1 cellular context compared by ENCODE assay signal in the genomic region with DNA sequence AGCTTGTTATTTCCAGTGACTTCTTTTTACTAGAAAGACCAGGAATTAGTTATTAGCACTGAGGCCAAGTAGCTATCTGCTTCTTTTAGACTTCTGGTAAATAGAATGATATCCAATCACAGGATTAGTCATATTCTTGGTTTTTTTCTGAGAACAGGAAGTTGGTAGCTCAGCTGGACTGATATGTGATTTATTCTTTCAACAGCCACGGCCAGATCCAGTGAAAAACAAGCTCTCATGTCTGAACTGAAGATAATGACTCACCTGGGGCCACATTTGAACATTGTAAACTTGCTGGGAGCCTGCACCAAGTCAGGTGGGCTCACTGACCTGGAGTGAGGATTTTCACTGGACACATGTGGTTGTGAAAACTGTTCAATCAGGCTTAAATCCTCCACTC.
TF ChIP-seq lines count a peak whose summit lies in the region.

No MANE protein-coding gene starts in this region.

TF ChIP-seq in WTC11, 78 proteins besides CTCF, POLR2A, EP300 and RAD21 (continued from another document):
- TF ChIP-seq, protein P1, sequence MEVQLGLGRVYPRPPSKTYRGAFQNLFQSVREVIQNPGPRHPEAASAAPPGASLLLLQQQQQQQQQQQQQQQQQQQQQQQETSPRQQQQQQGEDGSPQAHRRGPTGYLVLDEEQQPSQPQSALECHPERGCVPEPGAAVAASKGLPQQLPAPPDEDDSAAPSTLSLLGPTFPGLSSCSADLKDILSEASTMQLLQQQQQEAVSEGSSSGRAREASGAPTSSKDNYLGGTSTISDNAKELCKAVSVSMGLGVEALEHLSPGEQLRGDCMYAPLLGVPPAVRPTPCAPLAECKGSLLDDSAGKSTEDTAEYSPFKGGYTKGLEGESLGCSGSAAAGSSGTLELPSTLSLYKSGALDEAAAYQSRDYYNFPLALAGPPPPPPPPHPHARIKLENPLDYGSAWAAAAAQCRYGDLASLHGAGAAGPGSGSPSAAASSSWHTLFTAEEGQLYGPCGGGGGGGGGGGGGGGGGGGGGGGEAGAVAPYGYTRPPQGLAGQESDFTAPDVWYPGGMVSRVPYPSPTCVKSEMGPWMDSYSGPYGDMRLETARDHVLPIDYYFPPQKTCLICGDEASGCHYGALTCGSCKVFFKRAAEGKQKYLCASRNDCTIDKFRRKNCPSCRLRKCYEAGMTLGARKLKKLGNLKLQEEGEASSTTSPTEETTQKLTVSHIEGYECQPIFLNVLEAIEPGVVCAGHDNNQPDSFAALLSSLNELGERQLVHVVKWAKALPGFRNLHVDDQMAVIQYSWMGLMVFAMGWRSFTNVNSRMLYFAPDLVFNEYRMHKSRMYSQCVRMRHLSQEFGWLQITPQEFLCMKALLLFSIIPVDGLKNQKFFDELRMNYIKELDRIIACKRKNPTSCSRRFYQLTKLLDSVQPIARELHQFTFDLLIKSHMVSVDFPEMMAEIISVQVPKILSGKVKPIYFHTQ (CRISPR knock-in tag; IDR thresholded peaks at IDR 0.05): no peak
- TF ChIP-seq IRF1 (CRISPR knock-in tag; IDR thresholded peaks at IDR 0.05): no peak
- TF ChIP-seq CBFB (CRISPR knock-in tag; IDR thresholded peaks at IDR 0.05; ENCODE audit: low read depth): no peak
- no peak for TF ChIP-seq EMX1 (CRISPR knock-in tag; IDR thresholded peaks at IDR 0.05)
- no peak for TF ChIP-seq GABPB1 (CRISPR knock-in tag; IDR thresholded peaks at IDR 0.05)
- TF ChIP-seq, protein P2, sequence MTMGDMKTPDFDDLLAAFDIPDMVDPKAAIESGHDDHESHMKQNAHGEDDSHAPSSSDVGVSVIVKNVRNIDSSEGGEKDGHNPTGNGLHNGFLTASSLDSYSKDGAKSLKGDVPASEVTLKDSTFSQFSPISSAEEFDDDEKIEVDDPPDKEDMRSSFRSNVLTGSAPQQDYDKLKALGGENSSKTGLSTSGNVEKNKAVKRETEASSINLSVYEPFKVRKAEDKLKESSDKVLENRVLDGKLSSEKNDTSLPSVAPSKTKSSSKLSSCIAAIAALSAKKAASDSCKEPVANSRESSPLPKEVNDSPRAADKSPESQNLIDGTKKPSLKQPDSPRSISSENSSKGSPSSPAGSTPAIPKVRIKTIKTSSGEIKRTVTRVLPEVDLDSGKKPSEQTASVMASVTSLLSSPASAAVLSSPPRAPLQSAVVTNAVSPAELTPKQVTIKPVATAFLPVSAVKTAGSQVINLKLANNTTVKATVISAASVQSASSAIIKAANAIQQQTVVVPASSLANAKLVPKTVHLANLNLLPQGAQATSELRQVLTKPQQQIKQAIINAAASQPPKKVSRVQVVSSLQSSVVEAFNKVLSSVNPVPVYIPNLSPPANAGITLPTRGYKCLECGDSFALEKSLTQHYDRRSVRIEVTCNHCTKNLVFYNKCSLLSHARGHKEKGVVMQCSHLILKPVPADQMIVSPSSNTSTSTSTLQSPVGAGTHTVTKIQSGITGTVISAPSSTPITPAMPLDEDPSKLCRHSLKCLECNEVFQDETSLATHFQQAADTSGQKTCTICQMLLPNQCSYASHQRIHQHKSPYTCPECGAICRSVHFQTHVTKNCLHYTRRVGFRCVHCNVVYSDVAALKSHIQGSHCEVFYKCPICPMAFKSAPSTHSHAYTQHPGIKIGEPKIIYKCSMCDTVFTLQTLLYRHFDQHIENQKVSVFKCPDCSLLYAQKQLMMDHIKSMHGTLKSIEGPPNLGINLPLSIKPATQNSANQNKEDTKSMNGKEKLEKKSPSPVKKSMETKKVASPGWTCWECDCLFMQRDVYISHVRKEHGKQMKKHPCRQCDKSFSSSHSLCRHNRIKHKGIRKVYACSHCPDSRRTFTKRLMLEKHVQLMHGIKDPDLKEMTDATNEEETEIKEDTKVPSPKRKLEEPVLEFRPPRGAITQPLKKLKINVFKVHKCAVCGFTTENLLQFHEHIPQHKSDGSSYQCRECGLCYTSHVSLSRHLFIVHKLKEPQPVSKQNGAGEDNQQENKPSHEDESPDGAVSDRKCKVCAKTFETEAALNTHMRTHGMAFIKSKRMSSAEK (CRISPR knock-in tag; IDR thresholded peaks at IDR 0.05; ENCODE audit: borderline replicate concordance): no peak
- no peak for TF ChIP-seq CREM (CRISPR knock-in tag; IDR thresholded peaks at IDR 0.05)
- no peak for TF ChIP-seq TCF7 (CRISPR knock-in tag; IDR thresholded peaks at IDR 0.05; ENCODE audit: low read depth)
- no peak for TF ChIP-seq GTF2I (CRISPR knock-in tag; conservative IDR thresholded peaks at IDR 0.05)
- TF ChIP-seq MYBL2 (CRISPR knock-in tag; IDR thresholded peaks at IDR 0.05): no peak
- TF ChIP-seq ZNF263 (CRISPR knock-in tag; IDR thresholded peaks at IDR 0.05; ENCODE audit: low read depth): no peak
- no peak for TF ChIP-seq NFYB (CRISPR knock-in tag; conservative IDR thresholded peaks at IDR 0.05; ENCODE audit: low read depth)
- TF ChIP-seq RORB (CRISPR knock-in tag; IDR thresholded peaks at IDR 0.05): no peak
- TF ChIP-seq ZNF423 (CRISPR knock-in tag; IDR thresholded peaks at IDR 0.05): no peak
- no peak for TF ChIP-seq ESRRA (CRISPR knock-in tag; IDR thresholded peaks at IDR 0.05; ENCODE audit: borderline replicate concordance)
- no peak for TF ChIP-seq ATF6 (CRISPR knock-in tag; IDR thresholded peaks at IDR 0.05)
- no peak for TF ChIP-seq AFF4 (CRISPR knock-in tag; IDR thresholded peaks at IDR 0.05; ENCODE audit: borderline replicate concordance)
- no peak for TF ChIP-seq ZBTB21 (CRISPR knock-in tag; IDR thresholded peaks at IDR 0.05; ENCODE audit: borderline replicate concordance)
- TF ChIP-seq FOXP1 (CRISPR knock-in tag; IDR thresholded peaks at IDR 0.05; ENCODE audit: borderline replicate concordance): no peak
